Comparison of ENCODE assay signal across 3 cellular contexts in the genomic region with DNA sequence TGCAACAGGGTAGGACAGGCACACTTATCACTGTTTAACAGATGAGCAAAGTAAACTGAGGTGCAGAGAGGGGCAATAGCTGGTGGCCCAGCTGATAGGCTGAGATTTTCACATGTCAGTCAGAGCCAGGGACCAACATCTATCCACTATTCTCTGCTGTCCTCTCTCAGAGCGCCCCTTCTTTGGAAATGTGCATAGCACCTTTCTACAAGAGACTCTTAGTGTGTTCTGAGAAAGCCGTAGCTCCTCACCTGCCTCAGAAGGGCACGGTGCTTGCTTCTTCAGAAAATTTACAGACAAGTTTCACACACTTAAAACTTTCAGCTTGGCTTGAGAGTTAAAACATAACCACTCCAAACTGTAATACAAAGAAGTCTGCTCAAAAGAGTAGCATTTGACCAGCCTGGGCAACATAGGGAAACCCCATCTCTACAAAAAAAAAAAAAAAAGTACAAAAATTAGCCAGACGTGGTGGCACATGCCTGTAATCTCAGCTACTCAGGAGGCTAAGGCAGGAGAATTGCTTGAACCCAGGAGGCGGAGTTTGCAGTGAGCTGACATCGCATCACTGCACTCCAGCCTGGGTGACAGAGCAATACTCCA. TPM values are rescaled to one million over a fixed set of nuclear protein-coding genes. Genes with fewer than 3 reads are reported as not detected.
"Had no signal": no experiment of that assay in that cellular context is flagged by ENCODE, and none has a peak within 500 bp of the region (broad histone marks: within the 10 kb centered on the region; RNA-seq: fewer than 3 reads in every experiment).

No MANE protein-coding gene starts in this region.

RNA-seq across cellular contexts. Expression of a gene that starts 23.4 kb away (rescaled TPM):
- total RNA-seq: M059J, RPMI7951, SK-MEL-5 had no signal
